1 cellular context compared by ENCODE assay signal in the genomic region with DNA sequence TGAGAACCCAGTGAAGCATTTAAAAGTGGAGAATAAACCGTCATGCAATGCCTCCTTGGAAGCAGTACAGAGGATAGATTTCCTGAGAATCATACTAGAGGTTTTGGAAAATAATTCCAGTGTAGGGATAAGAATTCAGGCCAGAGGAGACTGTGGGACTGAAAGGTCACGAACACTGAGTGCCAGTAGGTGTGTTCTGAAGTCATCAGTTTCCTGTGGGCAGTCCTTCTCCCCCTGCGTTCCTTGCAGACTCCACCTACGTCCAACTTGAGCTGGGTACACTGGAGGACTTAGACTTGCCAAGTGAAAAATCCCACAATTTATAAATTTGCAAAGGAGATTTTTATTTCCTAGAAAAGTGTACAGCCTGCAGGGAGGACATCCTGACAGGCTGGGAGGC.
TF ChIP-seq lines count a peak whose summit lies in the region.

No MANE protein-coding gene starts in this region.

TF ChIP-seq in endothelial cell of umbilical vein, 7 proteins besides CTCF, POLR2A, EP300 and RAD21 (continued from another document):
- TF ChIP-seq GATA2 (IDR thresholded peaks at IDR 0.05; ENCODE audit: insufficient read depth, insufficient read length, low read depth, low read length): no peak
- TF ChIP-seq MYC (IDR thresholded peaks at IDR 0.05; ENCODE audit: low read depth, low read length): no peak
- TF ChIP-seq EZH2 (IDR thresholded peaks at IDR 0.05; ENCODE audit: borderline replicate concordance, low read depth, low read length, severe bottlenecking): no peak
- TF ChIP-seq FOS (IDR thresholded peaks at IDR 0.05; ENCODE audit: borderline replicate concordance, insufficient read depth, low read length): no peak
- TF ChIP-seq JUN (IDR thresholded peaks at IDR 0.05; ENCODE audit: borderline replicate concordance, insufficient read depth, insufficient read length, low read depth): no peak
- TF ChIP-seq, protein P1, sequence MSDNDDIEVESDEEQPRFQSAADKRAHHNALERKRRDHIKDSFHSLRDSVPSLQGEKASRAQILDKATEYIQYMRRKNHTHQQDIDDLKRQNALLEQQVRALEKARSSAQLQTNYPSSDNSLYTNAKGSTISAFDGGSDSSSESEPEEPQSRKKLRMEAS (IDR thresholded peaks at IDR 0.05; ENCODE audit: insufficient read depth, insufficient read length): no peak
